28 cellular contexts compared by ENCODE assay signal in genomic region chr6:154578004-154578559, GRCh38.
DNase-seq lines count a peak whose midpoint lies in the region; ATAC-seq, FAIRE-seq and TF ChIP-seq lines count a peak whose summit lies in the region.
"Had no signal": no experiment of that assay in that cellular context is flagged by ENCODE, and none has a peak within 500 bp of the region (broad histone marks: within the 10 kb centered on the region; RNA-seq: fewer than 3 reads in every experiment).

No MANE protein-coding gene starts in this region.

- H3K14ac ChIP-seq in neuronal stem cell (ENCODE audit: low read length): no peak overlapping the region

- no peak overlapping the region for H2AK5ac ChIP-seq in neuronal stem cell (ENCODE audit: low read depth, low read length)

- H3K9ac ChIP-seq in K562 (ENCODE audit: insufficient read depth in 1 of 2, low read depth in 2 of 2, low read length in 2 of 2) (no peak overlapping the region), neuronal stem cell (ENCODE audit: low read depth, low read length, poor library complexity) (no peak overlapping the region)
- H3K9ac ChIP-seq: BLaER1 treated with 17β-estradiol and CSF1 and Interleukin-3, amounts not matched to agents 10 nM and 100 nM; KMS-11 had no signal

- no peak overlapping the region for H3K18ac ChIP-seq in neuronal stem cell (ENCODE audit: low read length)

- peak overlapping the region; percentile 73 for H2BK120ac ChIP-seq in neuronal stem cell (ENCODE audit: low read depth, low read length)

- in situ Hi-C loops in K562 (cut with MboI): no loop called here

- POLR2A ChIA-PET in K562 (lab: Yijun Ruan, JAX): interaction anchor here (1.2 kb wide), 1 partner anchor 10 kb away, joined by 5 read pairs; no protein-coding TSS in a partner anchor

- H3K9me3 ChIP-seq in K562 (replicated peaks; ENCODE audit: control insufficient read depth, insufficient read depth, low read depth, low read length): no peaks in the 10 kb centered on the region
- peaks cover 0 to 6% (median 0%) of the 10 kb centered on the region in 4 donors for H3K9me3 ChIP-seq in esophagus muscularis mucosa
- peaks cover 0 to 2% of the 10 kb centered on the region in 2 donors for H3K9me3 ChIP-seq in neuronal stem cell (replicated peaks in 1 of 2; ENCODE audit: control insufficient read depth in 2 of 2, insufficient read depth in 1 of 2, low read depth in 1 of 2, low read length in 2 of 2)
- H3K9me3 ChIP-seq: HAP-1 had no signal

- no peak for TF ChIP-seq POLR2A in K562 (conservative IDR thresholded peaks at IDR 0.05)
- no peak for TF ChIP-seq POLR2A in esophagus muscularis mucosa (IDR thresholded peaks at IDR 0.05; ENCODE audit: low read depth)

- ATAC-seq in K562: no peak
- no peak for ATAC-seq in stimulated activated naive CD8-positive, alpha-beta T cell treated with anti-CD3 and anti-CD28 coated beads, Interleukin-15, amount 100 ng/mL, for 72 hours
- no peak for ATAC-seq in GM21528 (IDR thresholded peaks at IDR 0.05; ENCODE audit: low FRiP score, unreplicated experiment)

- no peak overlapping the region for H3K23ac ChIP-seq in neuronal stem cell (ENCODE audit: low read depth, low read length, poor library complexity)

- no peaks in the 10 kb centered on the region for H3K27me3 Mint-ChIP-seq in stimulated activated naive CD8-positive, alpha-beta T cell treated with anti-CD3 and anti-CD28 coated beads, Interleukin-15, amount 100 ng/mL, for 72 hours
- H3K27me3 Mint-ChIP-seq: CD4-positive, alpha-beta T cell had no signal

- H3K4me1 Mint-ChIP-seq in stimulated activated naive CD8-positive, alpha-beta T cell treated with anti-CD3 and anti-CD28 coated beads, Interleukin-15, amount 100 ng/mL, for 72 hours: no peaks in the 10 kb centered on the region

- intact Hi-C loops in K562 (cut with micrococcal nuclease): no loop called here
- intact Hi-C loops in esophagus muscularis mucosa (cut with DNase I): no loop called here

- H3K27me3 ChIP-seq in K562 (ENCODE audit: control insufficient read depth in 2 of 2, insufficient read depth in 2 of 2, low read length in 2 of 2) (peaks cover 8 to 17% of the 10 kb centered on the region in 2 experiments; a peak in 4 of 5 replicates), esophagus muscularis mucosa (no peaks in the 10 kb centered on the region), neuronal stem cell (ENCODE audit: control insufficient read depth in 3 of 3, insufficient read depth in 3 of 3, low read depth in 1 of 3, low read length in 3 of 3) (no peaks in the 10 kb centered on the region)
- H3K27me3 ChIP-seq: BLaER1 treated with 17β-estradiol and CSF1 and Interleukin-3, amounts not matched to agents 10 nM and 100 nM had no signal

- DNase-seq in NCI-H69 (lab: John Stamatoyannopoulos, UW) (peak; percentile 24), K562 (ENCODE audit: extremely low read depth in 1 of 4, low spot score in 3 of 4) (no peak), esophagus muscularis mucosa (ENCODE audit: extremely low spot score) (peak; percentile 70), neuronal stem cell (ENCODE audit: low spot score) (no peak), NCI-H2107 (lab: John Stamatoyannopoulos, UW) (no peak), NCI-H2196 treated with DMSO at 0.1 percent for 48 hours (lab: John Stamatoyannopoulos, UW; ENCODE audit: unreplicated experiment) (no peak)
- DNase-seq in stimulated activated naive CD8-positive, alpha-beta T cell treated with anti-CD3 and anti-CD28 coated beads, Interleukin-15, amount 100 ng/mL, for 72 hours: no peak
- DNase-seq: AML-193; CD4-positive, alpha-beta T cell; COR-L47; GOT3; HFFc6; IMR-90; NCI-H1048; NCI-H1417; NCI-H1694; NCI-H2029 treated with DMSO at 0.1 percent for 48 hours; NCI-H345; NCI-H524; NCI-H774; SHP77 had no signal

- H2BK12ac ChIP-seq in neuronal stem cell (ENCODE audit: low read length): no peak overlapping the region

- H3K4ac ChIP-seq in neuronal stem cell (ENCODE audit: low read length): no peak overlapping the region

- no peak for TF ChIP-seq RAD21 in K562 (CRISPR knock-in tag; conservative IDR thresholded peaks at IDR 0.05 in 1 of 2, IDR thresholded peaks at IDR 0.05 in 1 of 2)

- no peak for FAIRE-seq in K562 (lab: Jason Lieb, UNC)
- FAIRE-seq: A204.1, G401.6 had no signal

- CTCF ChIA-PET in K562 (lab: Yijun Ruan, JAX; ENCODE audit: low intra/inter-chr PET ratio): no interaction called here

- H3K36me3 ChIP-seq in K562 (ENCODE audit: control insufficient read depth, insufficient read depth, low read length) (no peaks in the 10 kb centered on the region), esophagus muscularis mucosa (no peaks in the 10 kb centered on the region), neuronal stem cell (replicated peaks in 1 of 2; ENCODE audit: control insufficient read depth in 2 of 2, insufficient read depth in 2 of 2, low read length in 2 of 2) (no peaks in the 10 kb centered on the region)
- H3K36me3 ChIP-seq: BLaER1 treated with 17β-estradiol and CSF1 and Interleukin-3, amounts not matched to agents 10 nM and 100 nM; HAP-1 had no signal

- no peaks in the 10 kb centered on the region for H3K4me1 ChIP-seq in K562 (replicated peaks in 1 of 2; ENCODE audit: control insufficient read depth in 2 of 2, insufficient read depth in 2 of 2, low read length in 2 of 2)
- peaks cover 0 to 14% (median 4%) of the 10 kb centered on the region in 4 donors for H3K4me1 ChIP-seq in esophagus muscularis mucosa
- H3K4me1 ChIP-seq in neuronal stem cell (ENCODE audit: control insufficient read depth in 2 of 2, insufficient read depth in 1 of 2, low read depth in 1 of 2, low read length in 2 of 2): peaks cover 0 to 3% of the 10 kb centered on the region in 2 donors
- H3K4me1 ChIP-seq: HAP-1 had no signal

- WGBS in K562 (ENCODE audit: insufficient coverage, low coverage, missing lambda C conversion rate): 32% methylated on average over 3 of the region's 3 CpGs
- WGBS in esophagus muscularis mucosa: 90% methylated on average over 3 of the region's 3 CpGs
- WGBS in neuronal stem cell (ENCODE audit: extremely low coverage in 2 of 2, insufficient read length in 2 of 2, insufficient replicate concordance in 1 of 2), 2 donors: no CpG with 5 or more reads among the region's 3 CpGs

- no TSS peak for BruUV-seq in K562 (replicated peaks; lab: Mats Ljungman, UMichigan)

- H3K27ac ChIP-seq in K562 (ENCODE audit: extremely low read depth, low read depth, low read length): no peak overlapping the region
- H3K27ac ChIP-seq in esophagus muscularis mucosa (replicated peaks in 1 of 4): no peak overlapping the region
- no peak overlapping the region for H3K27ac ChIP-seq in neuronal stem cell (replicated peaks; ENCODE audit: low read length)
- H3K27ac ChIP-seq: BLaER1 treated with 17β-estradiol and CSF1 and Interleukin-3, amounts not matched to agents 10 nM and 100 nM; KMS-11; RWPE1 had no signal

- TF ChIP-seq CTCF in K562 (IDR thresholded peaks at IDR 0.05 in 2 of 3, conservative IDR thresholded peaks at IDR 0.05 in 1 of 3; ENCODE audit: insufficient read depth in 2 of 3, low read depth in 1 of 3, low read length in 3 of 3) (no peak), esophagus muscularis mucosa (IDR thresholded peaks at IDR 0.05) (no peak)

- no peak overlapping the region for H2BK5ac ChIP-seq in neuronal stem cell (ENCODE audit: low read length)

- H3K4me2 ChIP-seq in K562 (ENCODE audit: insufficient read depth, low read length) (no peak overlapping the region), neuronal stem cell (ENCODE audit: insufficient read depth, low read length, poor library complexity, severe bottlenecking) (no peak overlapping the region)
- H3K4me2 ChIP-seq: KMS-11 had no signal

- no peaks in the 10 kb centered on the region for H3K9me1 ChIP-seq in K562 (ENCODE audit: control insufficient read depth, insufficient read depth, low read length)

- no peak overlapping the region for H2BK15ac ChIP-seq in neuronal stem cell (ENCODE audit: low read length)

- H4K20me1 ChIP-seq in K562 (replicated peaks; ENCODE audit: control insufficient read depth, insufficient read depth, low read length): no peaks in the 10 kb centered on the region
- H4K20me1 ChIP-seq: BLaER1 treated with 17β-estradiol and CSF1 and Interleukin-3, amounts not matched to agents 10 nM and 100 nM had no signal

- H3K9me3 Mint-ChIP-seq in stimulated activated naive CD8-positive, alpha-beta T cell treated with anti-CD3 and anti-CD28 coated beads, Interleukin-15, amount 100 ng/mL, for 72 hours: peaks cover 8 to 24% of the 10 kb centered on the region in 2 donors
- H3K9me3 Mint-ChIP-seq: CD4-positive, alpha-beta T cell had no signal

- H3K4me3 Mint-ChIP-seq in stimulated activated naive CD8-positive, alpha-beta T cell treated with anti-CD3 and anti-CD28 coated beads, Interleukin-15, amount 100 ng/mL, for 72 hours: no peak overlapping the region
- H3K4me3 Mint-ChIP-seq: CD4-positive, alpha-beta T cell; HFFc6 had no signal

- no peaks in the 10 kb centered on the region for H3K79me2 ChIP-seq in K562 (ENCODE audit: control insufficient read depth, insufficient read depth, low read length)

- H3K27ac Mint-ChIP-seq in stimulated activated naive CD8-positive, alpha-beta T cell treated with anti-CD3 and anti-CD28 coated beads, Interleukin-15, amount 100 ng/mL, for 72 hours: no peak overlapping the region
- H3K27ac Mint-ChIP-seq: CD4-positive, alpha-beta T cell; HFFc6 had no signal

- H3K79me1 ChIP-seq in neuronal stem cell (ENCODE audit: low read depth, low read length): no peaks in the 10 kb centered on the region

- H4K8ac ChIP-seq in neuronal stem cell (ENCODE audit: low read depth, low read length): no peak overlapping the region

- TF ChIP-seq EP300 in K562 (IDR thresholded peaks at IDR 0.05; ENCODE audit: low read length) (no peak), esophagus muscularis mucosa (IDR thresholded peaks at IDR 0.05) (no peak)

- H4K91ac ChIP-seq in neuronal stem cell (ENCODE audit: low read depth, low read length, poor library complexity): no peak overlapping the region

- H3K4me3 ChIP-seq in K562 (no peak overlapping the region), esophagus muscularis mucosa (no peak overlapping the region), neuronal stem cell (ENCODE audit: low read length in 2 of 2) (no peak overlapping the region)
- H3K4me3 ChIP-seq: BLaER1 treated with 17β-estradiol and CSF1 and Interleukin-3, amounts not matched to agents 10 nM and 100 nM; HAP-1 had no signal

- H2AFZ ChIP-seq in K562 (ENCODE audit: low read depth, low read length) (no peak overlapping the region), neuronal stem cell (ENCODE audit: low read length) (no peak overlapping the region)

TF ChIP-seq in K562, 482 proteins besides CTCF, POLR2A, EP300 and RAD21:
- peak; percentile 44; the same call in 1 of the 2 replicates for TF ChIP-seq ZNF316 (IDR thresholded peaks at IDR 0.05)
- TF ChIP-seq ZBTB7A (IDR thresholded peaks at IDR 0.05; ENCODE audit: borderline replicate concordance, control insufficient read depth, low read depth, low read length): no peak
- TF ChIP-seq PTRF (tag; IDR thresholded peaks at IDR 0.05): no peak
- TF ChIP-seq C11orf30 (IDR thresholded peaks at IDR 0.05; ENCODE audit: low read depth): peak; percentile 49; the same call in 1 of the 2 replicates
- TF ChIP-seq CCAR2 (IDR thresholded peaks at IDR 0.05; ENCODE audit: low read depth, low read length): no peak
- no peak for TF ChIP-seq ZKSCAN1 (IDR thresholded peaks at IDR 0.05; ENCODE audit: low read depth, low read length)
- TF ChIP-seq MAFF (IDR thresholded peaks at IDR 0.05; ENCODE audit: low read length): 0 out of 2 replicates have a peak, but pooled peaks have one; percentile 3
- TF ChIP-seq MED1 (CRISPR knock-in tag; IDR thresholded peaks at IDR 0.05; ENCODE audit: borderline replicate concordance): no peak

Comparison
In these comparisons a context has a peak if more than half of its experiments do, and no peak if none do; other contexts are left out.
1. DNase-seq: peak in NCI-H69 (single experiment) and esophagus muscularis mucosa (single experiment); none in K562 (0 of 4), neuronal stem cell (single experiment), stimulated activated naive CD8-positive, alpha-beta T cell treated with anti-CD3 and anti-CD28 coated beads, Interleukin-15, amount 100 ng/mL, for 72 hours (0 of 2), NCI-H2107 (single experiment) and NCI-H2196 treated with DMSO at 0.1 percent for 48 hours (single experiment).